Comparison of ENCODE assay signal across 22 cellular contexts in genomic region chr4:47816748-47817147, GRCh38. TPM values are rescaled to one million over a fixed set of nuclear protein-coding genes. Genes with fewer than 3 reads are reported as not detected.
A peak's percentile ranks its signal among the peaks of the same experiment; 100 is the strongest.
DNase-seq lines count a peak whose midpoint lies in the region; ATAC-seq, FAIRE-seq and TF ChIP-seq lines count a peak whose summit lies in the region.
"Had no signal": no experiment of that assay in that cellular context is flagged by ENCODE, and none has a peak within 500 bp of the region (broad histone marks: within the 10 kb centered on the region; RNA-seq: fewer than 3 reads in every experiment).

No MANE protein-coding gene starts in this region.

- TF ChIP-seq CTCF in NB4 (IDR thresholded peaks at IDR 0.05; ENCODE audit: low read depth, low read length), result no peak
- no peak for TF ChIP-seq CTCF in HepG2 (CRISPR knock-in tag; IDR thresholded peaks at IDR 0.05)
- TF ChIP-seq CTCF in lower leg skin (IDR thresholded peaks at IDR 0.05), result no peak

- POLR2A ChIA-PET in HepG2 (lab: Yijun Ruan, JAX), result no interaction called here

- in situ Hi-C loops in HepG2 (cut with HindIII; ENCODE audit: extremely low pct_ligation_motif_present, low pct_unique_long_range_greater_than_20kb), result no loop called here

- no peak overlapping the region for H3K4me3 ChIP-seq in NB4 (ENCODE audit: low read depth, low read length)
- no peak overlapping the region for H3K4me3 ChIP-seq in HepG2 (replicated peaks in 1 of 3; ENCODE audit: insufficient read depth in 1 of 3, low read depth in 2 of 3, low read length in 3 of 3)
- no peak overlapping the region for H3K4me3 ChIP-seq in lower leg skin (ENCODE audit: low read depth, poor library complexity, severe bottlenecking)
- H3K4me3 ChIP-seq: GM23338 had no signal

- TF ChIP-seq EP300 in HepG2 (IDR thresholded peaks at IDR 0.05; ENCODE audit: low read depth in 2 of 2, low read length in 2 of 2), result no peak
- TF ChIP-seq EP300 in HepG2 (CRISPR knock-in tag; IDR thresholded peaks at IDR 0.05; ENCODE audit: borderline replicate concordance), result no peak

- no peaks in the 10 kb centered on the region for H3K9me3 ChIP-seq in HepG2 (ENCODE audit: low read length)
- H3K9me3 ChIP-seq: Caco-2 had no signal

- H2AFZ ChIP-seq in HepG2 (ENCODE audit: low read length), result no peak overlapping the region
- H2AFZ ChIP-seq: GM23338 had no signal

- H3K4me3 Mint-ChIP-seq in natural killer cell treated with Interleukin-12 subunit alpha and Interleukin-12 subunit beta and Interleukin-15 and Interleukin-18, amount 100 ng/mL, for 72 hours, result no peak overlapping the region
- H3K4me3 Mint-ChIP-seq: CD4-positive, alpha-beta T cell; GM23338 had no signal

- H3K4me2 ChIP-seq in HepG2 (ENCODE audit: low read depth, low read length), result no peak overlapping the region
- H3K4me2 ChIP-seq: GM23338 had no signal

- H3K27ac Mint-ChIP-seq in natural killer cell treated with Interleukin-12 subunit alpha and Interleukin-12 subunit beta and Interleukin-15 and Interleukin-18, amount 100 ng/mL, for 72 hours, result no peak overlapping the region
- H3K27ac Mint-ChIP-seq: CD4-positive, alpha-beta T cell; GM23338 had no signal

- peaks cover 10 to 12% of the 10 kb centered on the region in 2 donors for H3K4me1 Mint-ChIP-seq in natural killer cell treated with Interleukin-12 subunit alpha and Interleukin-12 subunit beta and Interleukin-15 and Interleukin-18, amount 100 ng/mL, for 72 hours (ENCODE audit: low read depth in 2 of 2)
- H3K4me1 Mint-ChIP-seq: GM23338 had no signal

- TF ChIP-seq POLR2A in GM12891 (IDR thresholded peaks at IDR 0.05; ENCODE audit: low read depth, low read length) (no peak), NB4 (IDR thresholded peaks at IDR 0.05; ENCODE audit: extremely low read depth, insufficient read length) (no peak), HepG2 (IDR thresholded peaks at IDR 0.05; ENCODE audit: insufficient read depth in 1 of 2, low read depth in 2 of 2, low read length in 2 of 2) (no peak), lower leg skin (IDR thresholded peaks at IDR 0.05) (no peak)

- no peaks in the 10 kb centered on the region for H3K79me2 ChIP-seq in HepG2 (ENCODE audit: insufficient read depth, low read length)

- no peaks in the 10 kb centered on the region for H3K36me3 ChIP-seq in HepG2 (replicated peaks in 1 of 2; ENCODE audit: control insufficient read depth in 1 of 2, insufficient read depth in 2 of 2, low read length in 2 of 2)

- H3K9me3 Mint-ChIP-seq in natural killer cell treated with Interleukin-12 subunit alpha and Interleukin-12 subunit beta and Interleukin-15 and Interleukin-18, amount 100 ng/mL, for 72 hours, result peaks cover 2% of the 10 kb centered on the region
- H3K9me3 Mint-ChIP-seq: CD4-positive, alpha-beta T cell; GM23338 had no signal

- no peaks in the 10 kb centered on the region for H3K27me3 ChIP-seq in HepG2 (ENCODE audit: control insufficient read depth in 1 of 2, insufficient read depth in 2 of 2, low read length in 2 of 2)

- WGBS in HepG2 (ENCODE audit: low lambda C conversion rate), result 19% methylated on average over 2 of the region's 2 CpGs
- WGBS in lower leg skin, 2 donors, result 68 to 81% methylated on average over 2 of the region's 2 CpGs

- peaks cover 19% of the 10 kb centered on the region for H3K4me1 ChIP-seq in HepG2 (ENCODE audit: insufficient read depth, low read length)
- H3K4me1 ChIP-seq: Caco-2 had no signal

- intact Hi-C loops in HepG2 (cut with micrococcal nuclease; ENCODE audit: unreplicated experiment) (no loop called here), lower leg skin (cut with DNase I; ENCODE audit: low total_unique reads) (no loop called here)

- FAIRE-seq in GM12891 (lab: Jason Lieb, UNC), result peak; percentile 38
- FAIRE-seq in HepG2 (lab: Jason Lieb, UNC), result peak; percentile 8
- FAIRE-seq: A204.1, D721Med, H54, HTR-8/SVneo had no signal

- no TSS peak for BruUV-seq in HepG2 (replicated peaks; lab: Mats Ljungman, UMichigan)

- CTCF ChIA-PET in HepG2 (lab: Yijun Ruan, JAX; ENCODE audit: low intra/inter-chr PET ratio, low total read pairs), result no interaction called here

- H3K27ac ChIP-seq in HepG2 (ENCODE audit: extremely low read length, insufficient read depth, low read length), result no peak overlapping the region
- H3K27ac ChIP-seq: C4-2B had no signal

- no peaks in the 10 kb centered on the region for H3K36me3 Mint-ChIP-seq in natural killer cell treated with Interleukin-12 subunit alpha and Interleukin-12 subunit beta and Interleukin-15 and Interleukin-18, amount 100 ng/mL, for 72 hours

- H3K27me3 Mint-ChIP-seq in natural killer cell treated with Interleukin-12 subunit alpha and Interleukin-12 subunit beta and Interleukin-15 and Interleukin-18, amount 100 ng/mL, for 72 hours, result peaks cover 16 to 20% of the 10 kb centered on the region in 2 donors

- DNase-seq in GM12891 (ENCODE audit: insufficient read length, low spot score), result no peak
- DNase-seq in NB4 (ENCODE audit: low read depth), result peak; percentile 28
- DNase-seq in fibroblast of gingiva (ENCODE audit: low read depth), result peak; percentile 31
- no peak for DNase-seq in HepG2 (ENCODE audit: low spot score)
- DNase-seq in natural killer cell treated with Interleukin-12 subunit alpha and Interleukin-12 subunit beta and Interleukin-15 and Interleukin-18, amount 100 ng/mL, for 72 hours (ENCODE audit: low spot score), result no peak
- no peak for DNase-seq in NCI-H2081 (lab: John Stamatoyannopoulos, UW)
- no peak for DNase-seq in 8988T
- DNase-seq in lower leg skin (ENCODE audit: low spot score in 2 of 2), result no peak
- DNase-seq: ACHN; Caco-2; CD4-positive, alpha-beta T cell; DMS153; DMS79; GDM1; HCEC 1CT had no signal

- no peak for TF ChIP-seq RAD21 in HepG2 (CRISPR knock-in tag; IDR thresholded peaks at IDR 0.05)

- H3K9ac ChIP-seq in HepG2 (ENCODE audit: insufficient read depth, low read depth, low read length), result no peak overlapping the region

- no peaks in the 10 kb centered on the region for H4K20me1 ChIP-seq in HepG2 (ENCODE audit: insufficient read depth, low read length)

- ATAC-seq in HepG2, result no peak
- ATAC-seq in natural killer cell treated with Interleukin-12 subunit alpha and Interleukin-12 subunit beta and Interleukin-15 and Interleukin-18, amount 100 ng/mL, for 72 hours, result no peak
- ATAC-seq: GM23338 had no signal

TF ChIP-seq in GM12891, 5 proteins besides CTCF, POLR2A, EP300 and RAD21:
- no peak for TF ChIP-seq POLR2AphosphoS5 (IDR thresholded peaks at IDR 0.05; ENCODE audit: low read depth, low read length)
- no peak for TF ChIP-seq SPI1 (IDR thresholded peaks at IDR 0.05; ENCODE audit: low read depth, low read length)

TF ChIP-seq in HepG2, 621 proteins besides CTCF, POLR2A, EP300 and RAD21:
- TF ChIP-seq ZNF138 (CRISPR knock-in tag; IDR thresholded peaks at IDR 0.05; ENCODE audit: low read depth) (no peak), CEBPG (CRISPR knock-in tag; IDR thresholded peaks at IDR 0.05) (peak; percentile 39; the same call in 1 of the 2 replicates), FOSL1 (CRISPR knock-in tag; IDR thresholded peaks at IDR 0.05; ENCODE audit: borderline replicate concordance) (no peak), CEBPB (IDR thresholded peaks at IDR 0.05; ENCODE audit: borderline replicate concordance, low read depth, low read length) (peak; percentile 64), ZNF703 (CRISPR knock-in tag; IDR thresholded peaks at IDR 0.05; ENCODE audit: borderline replicate concordance) (no peak)

RNA-seq across cellular contexts. Expression of gene CORIN, which starts 21.1 kb away (rescaled TPM):
- polyA plus RNA-seq in GM12891 (2012; ENCODE audit: low read depth, missing spikeins), result not detected
- total RNA-seq in HepG2 (2016; rRNA removed; fragmentation: Illumina TruSeq; extraction: Trizol) (0.11 and 0.84 TPM in 2 replicates), lower leg skin (10 to 100 TPM in 1 of 4 donors, 1 to 10 TPM in 1, under 1 TPM in 2; 0.15 to 17.6 (median 1.7) TPM)
- total RNA-seq in HepG2 (2016; cell fraction: cytosol; rRNA removed; fragmentation: Illumina TruSeq; extraction: Trizol; ENCODE audit: low read depth), result 0.53 and 0.61 TPM in 2 replicates
- total RNA-seq in HepG2 (2016; cell fraction: insoluble cytoplasmic fraction; rRNA removed; fragmentation: Illumina TruSeq; extraction: Trizol), result 0.43 and 0.76 TPM in 2 replicates
- 0.37 and 0.48 TPM in 2 replicates for total RNA-seq in HepG2 (2016; cell fraction: membrane; rRNA removed; fragmentation: Illumina TruSeq; extraction: Trizol)
- total RNA-seq in HepG2 (2016; cell fraction: nucleus; rRNA removed; fragmentation: Illumina TruSeq; extraction: Trizol), result 0.81 and 1.3 TPM in 2 replicates
- 1.2 TPM in 2 replicates for polyA plus RNA-seq in HepG2 (2011; rRNA removed)
- 0.36 and 0.76 TPM in 2 replicates for polyA plus RNA-seq in HepG2 (2011; cell fraction: cytosol; rRNA removed)
- 1.3 and 2.2 TPM in 2 replicates for polyA plus RNA-seq in HepG2 (2011; cell fraction: nucleus; rRNA removed)
- polyA plus RNA-seq in HepG2 (2012), result 0.55 and 0.56 TPM in 2 replicates
- polyA plus RNA-seq in HepG2 (2016; cell fraction: cytosol; fragmentation: Illumina TruSeq; extraction: Trizol; ENCODE audit: low read depth), result 0.08 TPM in 1 of 2 replicates, not detected in the other
- 0.29 and 0.43 TPM in 2 replicates for polyA plus RNA-seq in HepG2 (2016; cell fraction: insoluble cytoplasmic fraction; fragmentation: Illumina TruSeq; extraction: Trizol; ENCODE audit: low read depth)
- 0.06 TPM in 1 of 2 replicates, not detected in the other for polyA plus RNA-seq in HepG2 (2016; cell fraction: membrane; fragmentation: Illumina TruSeq; extraction: Trizol; ENCODE audit: low read depth)
- polyA plus RNA-seq in HepG2 (2016; cell fraction: nucleus; fragmentation: Illumina TruSeq; extraction: Trizol; ENCODE audit: insufficient read depth, low read depth), result 0.67 and 1.0 TPM in 2 replicates
- 0.92 and 2.5 TPM in 2 replicates for polyA minus RNA-seq in HepG2 (2011; rRNA and poly(A)+ RNA removed; ENCODE audit: low replicate concordance)
- 0.26 and 0.40 TPM in 2 replicates for polyA minus RNA-seq in HepG2 (2011; cell fraction: cytosol; rRNA and poly(A)+ RNA removed)
- polyA minus RNA-seq in HepG2 (2011; cell fraction: nucleus; rRNA and poly(A)+ RNA removed), result 2.4 and 2.6 TPM in 2 replicates
- not detected for total RNA-seq in natural killer cell treated with Interleukin-12 subunit alpha and Interleukin-12 subunit beta and Interleukin-15 and Interleukin-18, amount 100 ng/mL, for 72 hours
- total RNA-seq: Daoy, GM23338 had no signal
- polyA plus RNA-seq: GM23338 had no signal

Comparison
In these comparisons a context has a peak if more than half of its experiments do, and no peak if none do; other contexts are left out.
1. DNase-seq: peak in NB4 (single experiment) and fibroblast of gingiva (single experiment); none in GM12891 (single experiment), HepG2 (single experiment), natural killer cell treated with Interleukin-12 subunit alpha and Interleukin-12 subunit beta and Interleukin-15 and Interleukin-18, amount 100 ng/mL, for 72 hours (single experiment), NCI-H2081 (0 of 2), 8988T (single experiment) and lower leg skin (0 of 2).